Comparison of ENCODE assay signal across 20 cellular contexts in genomic region chr15:71449956-71450355, GRCh38.
"Had no signal": no experiment of that assay in that cellular context is flagged by ENCODE, and none has a peak within 500 bp of the region (broad histone marks: within the 10 kb centered on the region; RNA-seq: fewer than 3 reads in every experiment).

No MANE protein-coding gene starts in this region.

- H3K27ac ChIP-seq: colonic mucosa, left lung, lower lobe of right lung, right lobe of liver, thoracic aorta, tibial nerve, upper lobe of left lung had no signal

- H3K27me3 ChIP-seq: colonic mucosa, left lung, right lobe of liver, tibial nerve, upper lobe of left lung had no signal

- H3K9me3 ChIP-seq: colonic mucosa, left lung, lower lobe of right lung, right lobe of liver, thoracic aorta, tibial nerve, upper lobe of left lung had no signal

- H3K4me3 ChIP-seq: colonic mucosa, left lung, lower lobe of right lung, right lobe of liver, thoracic aorta, tibial nerve, upper lobe of left lung had no signal

- H3K36me3 ChIP-seq: colonic mucosa, left lung, lower lobe of right lung, right lobe of liver, thoracic aorta, tibial nerve, upper lobe of left lung had no signal

- ATAC-seq: left cardiac atrium; left lung; lower lobe of right lung; naive thymus-derived CD8-positive, alpha-beta T cell; right lobe of liver; stimulated activated naive B cell treated with anti-CD40 and anti-IgM and Interleukin-4, amounts not matched to agents 10 μg/mL and 1 μg/mL and 100 μg/mL, for 72 hours had no signal

- DNase-seq: colonic mucosa; effector memory CD4-positive, alpha-beta T cell; erythroblast; hippocampal formation; left cardiac atrium; left lung; lower lobe of right lung; naive thymus-derived CD8-positive, alpha-beta T cell; nephron progenitor cell; nucleus accumbens; posterior cingulate gyrus; retina; right lobe of liver; small intestine; stimulated activated CD4-positive, alpha-beta T cell treated with anti-CD3 and anti-CD28 coated beads, Interleukin-15, amount 100 ng/mL, for 24 hours; stimulated activated CD4-positive, alpha-beta T cell treated with anti-CD3 and anti-CD28 coated beads, Interleukin-2, amount 100 ng/mL, for 48 hours; stimulated activated naive B cell treated with anti-CD40 and anti-IgM and Interleukin-4, amounts not matched to agents 10 μg/mL and 1 μg/mL and 100 μg/mL, for 72 hours; upper lobe of left lung had no signal
